ENCODE assay signal across 23 cellular contexts in the genomic region with DNA sequence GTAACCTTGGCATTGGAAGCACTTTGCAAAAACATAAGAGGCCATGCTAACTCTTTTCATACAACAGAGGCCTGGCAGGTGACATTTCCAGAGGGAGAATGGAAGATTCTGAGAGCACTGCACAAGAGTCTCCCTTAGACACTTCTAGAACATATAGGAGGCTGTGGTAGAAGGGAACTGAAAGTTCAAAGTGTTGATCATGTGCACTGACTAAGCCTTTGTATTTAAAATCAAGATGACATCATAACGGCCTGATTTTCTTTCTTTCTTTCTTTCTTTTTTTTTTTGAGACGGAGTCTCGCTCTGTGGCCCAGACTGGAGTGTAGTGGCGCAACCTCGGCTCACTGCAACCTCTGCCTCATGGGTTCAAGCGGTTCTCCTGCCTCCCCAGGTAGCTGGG.
"Had no signal": no experiment of that assay in that cellular context is flagged by ENCODE, and none has a peak within 500 bp of the region (broad histone marks: within the 10 kb centered on the region; RNA-seq: fewer than 3 reads in every experiment).

No MANE protein-coding gene starts in this region.

- DNase-seq: activated CD4-positive, alpha-beta memory T cell treated with anti-CD3 and anti-CD28 coated beads, Interleukin-2, amount 10 ng/mL, durations not matched to agents 7 days and 5 days; activated CD4-positive, alpha-beta T cell treated with anti-CD3 and anti-CD28 coated beads for 48 hours; activated CD4-positive, CD25-positive, alpha-beta regulatory T cell; activated effector memory CD4-positive, alpha-beta T cell treated with anti-CD3 and anti-CD28 coated beads, Interleukin-2, amount 50 U/mL, for 16 hours; activated naive CD4-positive, alpha-beta T cell treated with anti-CD3 and anti-CD28 coated beads, Interleukin-2, amount 50 U/mL, for 16 hours; activated naive CD8-positive, alpha-beta T cell treated with anti-CD3 and anti-CD28 coated beads, Interleukin-2, amount 50 U/mL, for 24 hours; activated T-cell treated with anti-CD3 and anti-CD28 coated beads, Interleukin-2, amount 50 U/mL, for 72 hours; cerebellar nuclear complex; endodermal cell; esophagus squamous epithelium; gastrocnemius medialis; heart left ventricle; kidney; lower lobe of right lung; mesendoderm; naive B cell; occipital lobe; posterior cingulate gyrus; right lobe of liver; stimulated activated CD4-positive, alpha-beta T cell treated with anti-CD3 and anti-CD28 coated beads, Interleukin-1b, Interleukin-23, amount 100 ng/mL, for 48 hours; stimulated activated naive CD8-positive, alpha-beta T cell treated with anti-CD3 and anti-CD28 coated beads, Interleukin-15, amount 100 ng/mL, for 72 hours; transverse colon had no signal

- H3K27me3 Mint-ChIP-seq: naive B cell had no signal

- H3K36me3 Mint-ChIP-seq: naive B cell had no signal

- H3K27ac Mint-ChIP-seq: activated CD4-positive, alpha-beta memory T cell treated with anti-CD3 and anti-CD28 coated beads, Interleukin-2, amount 10 ng/mL, durations not matched to agents 7 days and 5 days; activated naive CD8-positive, alpha-beta T cell treated with anti-CD3 and anti-CD28 coated beads, Interleukin-2, amount 50 U/mL, for 24 hours; activated T-cell treated with anti-CD3 and anti-CD28 coated beads, Interleukin-2, amount 50 U/mL, for 72 hours; endodermal cell; naive B cell; stimulated activated naive CD8-positive, alpha-beta T cell treated with anti-CD3 and anti-CD28 coated beads, Interleukin-15, amount 100 ng/mL, for 72 hours had no signal

- H3K4me3 Mint-ChIP-seq: activated CD4-positive, alpha-beta memory T cell treated with anti-CD3 and anti-CD28 coated beads, Interleukin-2, amount 10 ng/mL, durations not matched to agents 7 days and 5 days; activated naive CD8-positive, alpha-beta T cell treated with anti-CD3 and anti-CD28 coated beads, Interleukin-2, amount 50 U/mL, for 24 hours; activated T-cell treated with anti-CD3 and anti-CD28 coated beads, Interleukin-2, amount 50 U/mL, for 72 hours; endodermal cell; naive B cell; neural crest cell; stimulated activated naive CD8-positive, alpha-beta T cell treated with anti-CD3 and anti-CD28 coated beads, Interleukin-15, amount 100 ng/mL, for 72 hours had no signal

- ATAC-seq: activated naive CD8-positive, alpha-beta T cell treated with anti-CD3 and anti-CD28 coated beads, Interleukin-2, amount 50 U/mL, for 24 hours; activated T-cell treated with anti-CD3 and anti-CD28 coated beads, Interleukin-2, amount 50 U/mL, for 72 hours; heart left ventricle; stimulated activated naive CD8-positive, alpha-beta T cell treated with anti-CD3 and anti-CD28 coated beads, Interleukin-15, amount 100 ng/mL, for 72 hours had no signal

- H3K4me1 Mint-ChIP-seq: activated CD4-positive, alpha-beta memory T cell treated with anti-CD3 and anti-CD28 coated beads, Interleukin-2, amount 10 ng/mL, durations not matched to agents 7 days and 5 days; neural crest cell had no signal

- H3K9me3 Mint-ChIP-seq: activated CD4-positive, alpha-beta memory T cell treated with anti-CD3 and anti-CD28 coated beads, Interleukin-2, amount 10 ng/mL, durations not matched to agents 7 days and 5 days; activated naive CD8-positive, alpha-beta T cell treated with anti-CD3 and anti-CD28 coated beads, Interleukin-2, amount 50 U/mL, for 24 hours; activated T-cell treated with anti-CD3 and anti-CD28 coated beads, Interleukin-2, amount 50 U/mL, for 72 hours; endodermal cell; naive B cell; neural crest cell; stimulated activated naive CD8-positive, alpha-beta T cell treated with anti-CD3 and anti-CD28 coated beads, Interleukin-15, amount 100 ng/mL, for 72 hours had no signal

- FAIRE-seq: kidney had no signal
